Comparison of ENCODE assay signal across 19 cellular contexts in the genomic region with DNA sequence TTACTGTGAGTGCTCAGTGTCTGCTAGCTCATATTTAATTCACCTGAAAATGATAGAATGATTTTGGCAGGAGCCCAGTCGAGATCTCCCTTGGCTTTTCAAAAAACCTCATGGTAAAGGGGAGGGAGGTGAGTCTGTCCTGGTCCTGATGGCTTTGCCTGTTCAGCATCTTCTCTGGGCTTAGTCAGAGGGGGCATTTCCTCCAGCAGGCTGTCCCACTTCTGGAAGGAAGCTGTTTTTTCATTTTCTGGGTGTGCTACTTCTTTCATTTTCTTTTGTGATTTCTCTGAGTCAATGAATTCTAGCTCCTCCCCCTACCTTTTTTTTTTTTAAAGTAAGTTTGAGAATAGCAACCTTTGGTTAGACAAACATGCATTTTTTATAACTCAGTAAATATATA. TPM values are rescaled to one million over a fixed set of nuclear protein-coding genes. Genes with fewer than 3 reads are reported as not detected.
DNase-seq lines count a peak whose midpoint lies in the region; ATAC-seq and TF ChIP-seq lines count a peak whose summit lies in the region.
"Had no signal": no experiment of that assay in that cellular context is flagged by ENCODE, and none has a peak within 500 bp of the region (broad histone marks: within the 10 kb centered on the region; RNA-seq: fewer than 3 reads in every experiment).

No MANE protein-coding gene starts in this region.

- no peak for DNase-seq in activated T-cell treated with anti-CD3 and anti-CD28 coated beads, Interleukin-2, amount 50 U/mL, for 4 hours
- no peak for DNase-seq in activated T-cell treated with anti-CD3 and anti-CD28 coated beads, Interleukin-2, amount 50 U/mL, for 24 hours
- DNase-seq in activated T-helper 2 cell treated with anti-CD3 and anti-CD28 coated beads, Interferon-gamma antibody, Interleukin-2, Interleukin-4, amounts not matched to agents 10 μg/mL and 5 μg/mL and 100 μg/mL, durations not matched to agents 14 hours and 24 hours and 36 hours (ENCODE audit: low spot score), result no peak
- DNase-seq in stimulated activated effector memory CD8-positive, alpha-beta T cell treated with anti-CD3 and anti-CD28 coated beads, Interleukin-12 subunit alpha, Interleukin-12 subunit beta, amount 100 ng/mL, for 72 hours (ENCODE audit: low spot score in 2 of 2), result no peak
- DNase-seq in WERI-Rb-1 (no peak), HuH-7 (ENCODE audit: low spot score) (no peak)
- DNase-seq: brain microvascular endothelial cell; Calu3; effector CD8-positive, alpha-beta T cell; GOT3; kidney; NCI-H2081; NCI-H774; Right ventricle myocardium superior; spleen; thyroid gland had no signal

- H3K9me3 Mint-ChIP-seq in activated T-cell treated with anti-CD3 and anti-CD28 coated beads, Interleukin-2, amount 50 U/mL, for 4 hours, result no peaks in the 10 kb centered on the region
- H3K9me3 Mint-ChIP-seq in activated T-cell treated with anti-CD3 and anti-CD28 coated beads, Interleukin-2, amount 50 U/mL, for 24 hours, result no peaks in the 10 kb centered on the region
- H3K9me3 Mint-ChIP-seq in activated T-helper 2 cell treated with anti-CD3 and anti-CD28 coated beads, Interferon-gamma antibody, Interleukin-2, Interleukin-4, amounts not matched to agents 10 μg/mL and 5 μg/mL and 100 μg/mL, durations not matched to agents 14 hours and 24 hours and 36 hours, result no peaks in the 10 kb centered on the region
- H3K9me3 Mint-ChIP-seq in stimulated activated effector memory CD8-positive, alpha-beta T cell treated with anti-CD3 and anti-CD28 coated beads, Interleukin-12 subunit alpha, Interleukin-12 subunit beta, amount 100 ng/mL, for 72 hours, result no peaks in the 10 kb centered on the region

- no peak for TF ChIP-seq POLR2A in GM18505 (IDR thresholded peaks at IDR 0.05; ENCODE audit: borderline replicate concordance, extremely low read depth, insufficient read depth, insufficient read length)

- no peak overlapping the region for H3K4me3 ChIP-seq in WERI-Rb-1 (ENCODE audit: low read depth, low read length)
- H3K4me3 ChIP-seq: spleen, thyroid gland had no signal

- no peak overlapping the region for H3K27ac ChIP-seq in WERI-Rb-1
- H3K27ac ChIP-seq: brain microvascular endothelial cell, parathyroid adenoma, spleen, thyroid gland had no signal

- peaks cover 4% of the 10 kb centered on the region for H3K4me1 Mint-ChIP-seq in activated T-cell treated with anti-CD3 and anti-CD28 coated beads, Interleukin-2, amount 50 U/mL, for 4 hours (ENCODE audit: low read depth)
- peaks cover 15% of the 10 kb centered on the region for H3K4me1 Mint-ChIP-seq in activated T-cell treated with anti-CD3 and anti-CD28 coated beads, Interleukin-2, amount 50 U/mL, for 24 hours (ENCODE audit: low read depth)
- peaks cover 9% of the 10 kb centered on the region for H3K4me1 Mint-ChIP-seq in activated T-helper 2 cell treated with anti-CD3 and anti-CD28 coated beads, Interferon-gamma antibody, Interleukin-2, Interleukin-4, amounts not matched to agents 10 μg/mL and 5 μg/mL and 100 μg/mL, durations not matched to agents 14 hours and 24 hours and 36 hours (ENCODE audit: low read depth)
- no peaks in the 10 kb centered on the region for H3K4me1 Mint-ChIP-seq in stimulated activated effector memory CD8-positive, alpha-beta T cell treated with anti-CD3 and anti-CD28 coated beads, Interleukin-12 subunit alpha, Interleukin-12 subunit beta, amount 100 ng/mL, for 72 hours

- H3K36me3 ChIP-seq in WERI-Rb-1, result no peaks in the 10 kb centered on the region
- H3K36me3 ChIP-seq: brain microvascular endothelial cell, spleen, thyroid gland had no signal

- ATAC-seq in activated T-cell treated with anti-CD3 and anti-CD28 coated beads, Interleukin-2, amount 50 U/mL, for 4 hours, result peak; percentile 89 to 92
- peak; percentile 54 for ATAC-seq in HG03432 (IDR thresholded peaks at IDR 0.05; ENCODE audit: unreplicated experiment)
- peak; percentile 84 for ATAC-seq in stimulated activated effector memory CD8-positive, alpha-beta T cell treated with anti-CD3 and anti-CD28 coated beads, Interleukin-12 subunit alpha, Interleukin-12 subunit beta, amount 100 ng/mL, for 72 hours
- no peak for ATAC-seq in GM18505 (IDR thresholded peaks at IDR 0.05; ENCODE audit: unreplicated experiment)

- H3K36me3 Mint-ChIP-seq in activated T-cell treated with anti-CD3 and anti-CD28 coated beads, Interleukin-2, amount 50 U/mL, for 4 hours (ENCODE audit: insufficient read depth), result no peaks in the 10 kb centered on the region
- H3K36me3 Mint-ChIP-seq in activated T-cell treated with anti-CD3 and anti-CD28 coated beads, Interleukin-2, amount 50 U/mL, for 24 hours (ENCODE audit: low read depth), result no peaks in the 10 kb centered on the region
- no peaks in the 10 kb centered on the region for H3K36me3 Mint-ChIP-seq in activated T-helper 2 cell treated with anti-CD3 and anti-CD28 coated beads, Interferon-gamma antibody, Interleukin-2, Interleukin-4, amounts not matched to agents 10 μg/mL and 5 μg/mL and 100 μg/mL, durations not matched to agents 14 hours and 24 hours and 36 hours (ENCODE audit: low read depth)
- no peaks in the 10 kb centered on the region for H3K36me3 Mint-ChIP-seq in stimulated activated effector memory CD8-positive, alpha-beta T cell treated with anti-CD3 and anti-CD28 coated beads, Interleukin-12 subunit alpha, Interleukin-12 subunit beta, amount 100 ng/mL, for 72 hours

- intact Hi-C loops in activated T-helper 2 cell treated with anti-CD3 and anti-CD28 coated beads, Interferon-gamma antibody, Interleukin-2, Interleukin-4, amounts not matched to agents 10 μg/mL and 5 μg/mL and 100 μg/mL, durations not matched to agents 14 hours and 24 hours and 36 hours (cut with micrococcal nuclease), result no loop called here

- peaks cover 3% of the 10 kb centered on the region for H3K27me3 Mint-ChIP-seq in activated T-cell treated with anti-CD3 and anti-CD28 coated beads, Interleukin-2, amount 50 U/mL, for 4 hours (ENCODE audit: low read depth)
- peaks cover 3% of the 10 kb centered on the region for H3K27me3 Mint-ChIP-seq in activated T-cell treated with anti-CD3 and anti-CD28 coated beads, Interleukin-2, amount 50 U/mL, for 24 hours
- no peaks in the 10 kb centered on the region for H3K27me3 Mint-ChIP-seq in activated T-helper 2 cell treated with anti-CD3 and anti-CD28 coated beads, Interferon-gamma antibody, Interleukin-2, Interleukin-4, amounts not matched to agents 10 μg/mL and 5 μg/mL and 100 μg/mL, durations not matched to agents 14 hours and 24 hours and 36 hours (ENCODE audit: low read depth)

- H3K9me3 ChIP-seq in WERI-Rb-1 (ENCODE audit: severe bottlenecking), result no peaks in the 10 kb centered on the region
- H3K9me3 ChIP-seq: spleen, thyroid gland had no signal

- H3K27me3 ChIP-seq in WERI-Rb-1 (ENCODE audit: insufficient read depth, low read depth, severe bottlenecking), result no peaks in the 10 kb centered on the region
- H3K27me3 ChIP-seq: brain microvascular endothelial cell, spleen, thyroid gland had no signal

- no peak overlapping the region for H3K4me3 Mint-ChIP-seq in activated T-cell treated with anti-CD3 and anti-CD28 coated beads, Interleukin-2, amount 50 U/mL, for 4 hours
- no peak overlapping the region for H3K4me3 Mint-ChIP-seq in activated T-cell treated with anti-CD3 and anti-CD28 coated beads, Interleukin-2, amount 50 U/mL, for 24 hours
- H3K4me3 Mint-ChIP-seq in activated T-helper 2 cell treated with anti-CD3 and anti-CD28 coated beads, Interferon-gamma antibody, Interleukin-2, Interleukin-4, amounts not matched to agents 10 μg/mL and 5 μg/mL and 100 μg/mL, durations not matched to agents 14 hours and 24 hours and 36 hours (ENCODE audit: low read depth), result no peak overlapping the region
- no peak overlapping the region for H3K4me3 Mint-ChIP-seq in stimulated activated effector memory CD8-positive, alpha-beta T cell treated with anti-CD3 and anti-CD28 coated beads, Interleukin-12 subunit alpha, Interleukin-12 subunit beta, amount 100 ng/mL, for 72 hours

- no peak overlapping the region for H3K27ac Mint-ChIP-seq in activated T-cell treated with anti-CD3 and anti-CD28 coated beads, Interleukin-2, amount 50 U/mL, for 24 hours
- peak overlapping the region; percentile 30 for H3K27ac Mint-ChIP-seq in activated T-helper 2 cell treated with anti-CD3 and anti-CD28 coated beads, Interferon-gamma antibody, Interleukin-2, Interleukin-4, amounts not matched to agents 10 μg/mL and 5 μg/mL and 100 μg/mL, durations not matched to agents 14 hours and 24 hours and 36 hours
- H3K27ac Mint-ChIP-seq in stimulated activated effector memory CD8-positive, alpha-beta T cell treated with anti-CD3 and anti-CD28 coated beads, Interleukin-12 subunit alpha, Interleukin-12 subunit beta, amount 100 ng/mL, for 72 hours, result no peak overlapping the region

- TF ChIP-seq CTCF in WERI-Rb-1 (IDR thresholded peaks at IDR 0.05; ENCODE audit: low read depth, low read length), result no peak

RNA-seq across cellular contexts. Expression of gene TMX1, which starts 58.8 kb away (rescaled TPM):
- 10 to 100 TPM; 50.7 to 60.5 (median 60.2) TPM for total RNA-seq in activated T-cell treated with anti-CD3 and anti-CD28 coated beads, Interleukin-2, amount 50 U/mL, for 4 hours
- total RNA-seq in activated T-helper 2 cell treated with anti-CD3 and anti-CD28 coated beads, Interferon-gamma antibody, Interleukin-2, Interleukin-4, amounts not matched to agents 10 μg/mL and 5 μg/mL and 100 μg/mL, durations not matched to agents 14 hours and 24 hours and 36 hours, result 55.1 and 55.2 TPM in 2 replicates
